In the genomic region with DNA sequence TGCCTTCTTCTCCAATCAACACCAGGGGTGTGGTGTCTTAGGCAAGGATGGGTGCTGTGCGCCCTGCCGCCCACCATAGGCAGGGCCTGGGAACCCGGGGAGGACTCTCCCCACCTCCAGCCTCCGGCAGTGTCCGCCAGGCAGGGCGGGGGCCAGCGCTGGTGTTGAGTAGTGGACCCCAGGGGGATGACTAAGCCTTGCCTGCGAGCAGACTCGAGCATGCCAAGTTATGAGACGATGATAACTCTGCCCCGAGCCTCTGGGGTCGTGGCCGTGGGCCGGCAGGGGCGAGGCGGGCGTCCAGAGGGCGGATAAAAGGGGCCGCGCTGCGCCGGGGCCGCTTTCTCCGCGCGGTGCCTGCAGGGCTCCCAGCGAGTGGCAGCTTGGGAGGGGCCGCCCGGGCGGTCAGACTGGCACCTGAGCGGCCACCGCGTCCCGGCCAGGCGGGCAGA, we compare ENCODE assay signal across 10 cellular contexts. TPM values are rescaled to one million over a fixed set of nuclear protein-coding genes. Genes with fewer than 3 reads are reported as not detected.
A peak's percentile ranks its signal among the peaks of the same experiment; 100 is the strongest.
DNase-seq lines count a peak whose midpoint lies in the region; ATAC-seq and TF ChIP-seq lines count a peak whose summit lies in the region.
"Had no signal": no experiment of that assay in that cellular context is flagged by ENCODE, and none has a peak within 500 bp of the region (broad histone marks: within the 10 kb centered on the region; RNA-seq: fewer than 3 reads in every experiment).

A gene (plus strand): TSS at position 340 of the 452 bp plus-strand sequence. CDS start 245 bp downstream, outside the sequence.

- H3K36me3 Mint-ChIP-seq in progenitor cell of endocrine pancreas (ENCODE audit: insufficient read depth), result no peaks in the 10 kb centered on the region

- H3K4me3 Mint-ChIP-seq in progenitor cell of endocrine pancreas (ENCODE audit: low read depth), result peak within 1 kb of the TSS; percentile 50

- peaks cover 70% of the 10 kb centered on the region for H3K27me3 Mint-ChIP-seq in progenitor cell of endocrine pancreas

- no peak within 1 kb of the TSS for H3K27ac Mint-ChIP-seq in progenitor cell of endocrine pancreas

- DNase-seq in AG20443 (ENCODE audit: low spot score), result peak; percentile 85
- DNase-seq in brain pericyte (ENCODE audit: low read depth, low spot score), result peak; percentile 64
- DNase-seq in hepatic stellate cell (ENCODE audit: low spot score), result peak; percentile 48
- DNase-seq in progenitor cell of endocrine pancreas (ENCODE audit: low spot score, unreplicated experiment), result no peak
- DNase-seq in NCI-H2227 treated with DMSO at 0.1 percent for 48 hours (lab: John Stamatoyannopoulos, UW), result no peak
- DNase-seq in HUDEP-2 (lab: John Stamatoyannopoulos, UW; ENCODE audit: unreplicated experiment in 76 of 76), result no peak
- DNase-seq in stimulated activated naive CD8-positive, alpha-beta T cell treated with anti-CD3 and anti-CD28 coated beads, Interleukin-15, Interleukin-2, amounts not matched to agents 100 U/mL and 50 U/mL, for 24 hours, result no peak
- DNase-seq: activated CD4-positive, CD25-positive, alpha-beta regulatory T cell; stimulated activated CD4-positive, alpha-beta T cell treated with anti-CD3 and anti-CD28 coated beads, Interleukin-12 subunit alpha, Interleukin-12 subunit beta, amount 100 ng/mL, for 4 hours had no signal

- peaks cover 8% of the 10 kb centered on the region for H3K4me1 Mint-ChIP-seq in progenitor cell of endocrine pancreas (ENCODE audit: low read depth)

- ATAC-seq in HG02884 (IDR thresholded peaks at IDR 0.05; ENCODE audit: unreplicated experiment), result no peak
- ATAC-seq in stimulated activated naive CD8-positive, alpha-beta T cell treated with anti-CD3 and anti-CD28 coated beads, Interleukin-15, Interleukin-2, amounts not matched to agents 100 U/mL and 50 U/mL, for 24 hours, result no peak

- no peak for TF ChIP-seq CTCF in progenitor cell of endocrine pancreas (IDR thresholded peaks at IDR 0.05; ENCODE audit: unreplicated experiment)

- no peaks in the 10 kb centered on the region for H3K9me3 Mint-ChIP-seq in progenitor cell of endocrine pancreas (ENCODE audit: low read depth)

RNA-seq across cellular contexts. Expression of the gene that starts here (rescaled TPM):
- not detected in 2 replicates for total RNA-seq in progenitor cell of endocrine pancreas

Comparison
In these comparisons a context has a peak if more than half of its experiments do, and no peak if none do; other contexts are left out.
1. DNase-seq: peak in AG20443 (single experiment), brain pericyte (single experiment) and hepatic stellate cell (single experiment); none in progenitor cell of endocrine pancreas (single experiment), NCI-H2227 treated with DMSO at 0.1 percent for 48 hours (single experiment), HUDEP-2 (0 of 76) and stimulated activated naive CD8-positive, alpha-beta T cell treated with anti-CD3 and anti-CD28 coated beads, Interleukin-15, Interleukin-2, amounts not matched to agents 100 U/mL and 50 U/mL, for 24 hours (single experiment).